Comparison of ENCODE assay signal across 8 cellular contexts in genomic region chr1:165075725-165076370, GRCh38.
A peak's percentile ranks its signal among the peaks of the same experiment; 100 is the strongest.
DNase-seq lines count a peak whose midpoint lies in the region; ATAC-seq and TF ChIP-seq lines count a peak whose summit lies in the region.

No MANE protein-coding gene starts in this region.

- H3K9me3 ChIP-seq in OCI-LY7 (ENCODE audit: low read length) (no peaks in the 10 kb centered on the region), fibroblast of lung (ENCODE audit: control insufficient read depth, insufficient read depth, low read depth, low read length) (no peaks in the 10 kb centered on the region)

- POLR2A ChIA-PET in OCI-LY7 (lab: Charles Lee) = no interaction called here

- H3K4me1 ChIP-seq in OCI-LY7 (ENCODE audit: insufficient read depth, low read length, poor library complexity, severe bottlenecking) (no peaks in the 10 kb centered on the region), fibroblast of lung (ENCODE audit: control insufficient read depth, extremely low read depth, insufficient read depth, low read length) (no peaks in the 10 kb centered on the region)

- H4K20me1 ChIP-seq in OCI-LY7 (ENCODE audit: insufficient read depth, low read length) (no peaks in the 10 kb centered on the region), fibroblast of lung (ENCODE audit: control insufficient read depth, extremely low read depth, insufficient read depth, low read length) (no peaks in the 10 kb centered on the region)

- no TSS peak for BruUV-seq in OCI-LY7 (replicated peaks; lab: Mats Ljungman, UMichigan)

- peak; percentile 74 for TF ChIP-seq CTCF in OCI-LY7 (conservative IDR thresholded peaks at IDR 0.05; ENCODE audit: low read length)
- TF ChIP-seq CTCF in fibroblast of lung (conservative IDR thresholded peaks at IDR 0.05 in 1 of 2, IDR thresholded peaks at IDR 0.05 in 1 of 2; ENCODE audit: low read depth in 1 of 2, low read length in 2 of 2) = peak; percentile 50 to 75
- TF ChIP-seq CTCF in retinal pigment epithelial cell (conservative IDR thresholded peaks at IDR 0.05; ENCODE audit: low read depth, low read length) = peak; percentile 88

- CTCF ChIA-PET in OCI-LY7 (lab: Charles Lee; ENCODE audit: unreplicated experiment) = no interaction called here

- no peak overlapping the region for H3K4me2 ChIP-seq in OCI-LY7 (ENCODE audit: low read length)
- H3K4me2 ChIP-seq in fibroblast of lung (ENCODE audit: extremely low read depth, insufficient read depth, low read length) = no peak overlapping the region

- peak; percentile 61 for ATAC-seq in HG03354 (IDR thresholded peaks at IDR 0.05; ENCODE audit: poor library complexity, severe bottlenecking, unreplicated experiment)
- no peak for ATAC-seq in HG02642 (IDR thresholded peaks at IDR 0.05; ENCODE audit: poor library complexity, unreplicated experiment)
- no peak for ATAC-seq in HG03135 (IDR thresholded peaks at IDR 0.05; ENCODE audit: unreplicated experiment)

- H3K9me2 ChIP-seq in OCI-LY7 (ENCODE audit: insufficient read depth, low read length) = no peaks in the 10 kb centered on the region

- H3K36me3 ChIP-seq in OCI-LY7 (ENCODE audit: insufficient read depth, low read length) (no peaks in the 10 kb centered on the region), fibroblast of lung (ENCODE audit: control insufficient read depth, insufficient read depth, low read length) (no peaks in the 10 kb centered on the region)

- H3K27me3 ChIP-seq in fibroblast of lung (ENCODE audit: control insufficient read depth, insufficient read depth, low read length) = no peaks in the 10 kb centered on the region

- intact Hi-C loops in OCI-LY7 (cut with micrococcal nuclease; ENCODE audit: unreplicated experiment) = no loop called here

- DNase-seq in DMS114 treated with DMSO at 0.1 percent for 48 hours (lab: John Stamatoyannopoulos, UW; ENCODE audit: unreplicated experiment) (peak; percentile 20), OCI-LY7 (ENCODE audit: low spot score) (peak; percentile 8), fibroblast of lung (ENCODE audit: low read depth in 2 of 2) (peak; percentile 10 to 20), retinal pigment epithelial cell (ENCODE audit: low read depth) (no peak)
- no peak for DNase-seq in activated CD8-positive, alpha-beta memory T cell treated with anti-CD3 and anti-CD28 coated beads for 24 hours

- no peaks in the 10 kb centered on the region for H3K79me2 ChIP-seq in OCI-LY7 (ENCODE audit: insufficient read depth, low read depth, low read length)
- H3K79me2 ChIP-seq in fibroblast of lung (ENCODE audit: control insufficient read depth, insufficient read depth, low read length) = no peaks in the 10 kb centered on the region

- no peak overlapping the region for H2AFZ ChIP-seq in OCI-LY7 (ENCODE audit: low read length)
- H2AFZ ChIP-seq in fibroblast of lung (ENCODE audit: low read length) = no peak overlapping the region

- no peak overlapping the region for H3K9ac ChIP-seq in fibroblast of lung (ENCODE audit: insufficient read depth, low read length)

- H3K27ac ChIP-seq in OCI-LY7 (ENCODE audit: low read depth, low read length, poor library complexity, severe bottlenecking) (no peak overlapping the region), fibroblast of lung (ENCODE audit: insufficient read depth, low read length) (no peak overlapping the region)

- H3K4me3 ChIP-seq in OCI-LY7 (ENCODE audit: low read depth, low read length, poor library complexity, severe bottlenecking) (no peak overlapping the region), fibroblast of lung (replicated peaks in 1 of 4; ENCODE audit: control extremely low read depth in 1 of 4, insufficient read depth in 1 of 4, low read depth in 3 of 4, low read length in 4 of 4) (no peak overlapping the region), retinal pigment epithelial cell (ENCODE audit: low read length) (no peak overlapping the region)

Comparison
In these comparisons a context has a peak if more than half of its experiments do, and no peak if none do; other contexts are left out.
1. DNase-seq: peak in DMS114 treated with DMSO at 0.1 percent for 48 hours (single experiment), OCI-LY7 (single experiment) and fibroblast of lung (2 of 2); none in retinal pigment epithelial cell (single experiment) and activated CD8-positive, alpha-beta memory T cell treated with anti-CD3 and anti-CD28 coated beads for 24 hours (single experiment).
2. Peak in every context shown above with its lines, with median percentiles within 50 percentile points of each other: CTCF ChIP-seq.